ENCODE assay signal across 19 cellular contexts in genomic region chr5:159990506-159990905, GRCh38. TPM values are rescaled to one million over a fixed set of nuclear protein-coding genes. Genes with fewer than 3 reads are reported as not detected.
DNase-seq lines count a peak whose midpoint lies in the region; ATAC-seq, FAIRE-seq and TF ChIP-seq lines count a peak whose summit lies in the region.
"Had no signal": no experiment of that assay in that cellular context is flagged by ENCODE, and none has a peak within 500 bp of the region (broad histone marks: within the 10 kb centered on the region; RNA-seq: fewer than 3 reads in every experiment).

No MANE protein-coding gene starts in this region.

- in situ Hi-C loops in Panc1 (cut with HindIII; ENCODE audit: low pct_unique_long_range_greater_than_20kb, low sequenced_read_pairs) = no loop called here

- H3K4me1 ChIP-seq in Panc1 (ENCODE audit: control insufficient read depth, insufficient read depth, low read length) (no peaks in the 10 kb centered on the region), tibial nerve (peaks cover 0 to 9% (median 0%) of the 10 kb centered on the region in 4 donors)

- CTCF ChIA-PET in AG04450 (lab: Charles Lee) = interaction anchor here (1.5 kb wide), 1 partner anchor 547 kb away, joined by 11 read pairs; no protein-coding TSS in a partner anchor
- CTCF ChIA-PET in Panc1 (lab: Charles Lee) = no interaction called here

- H3K27me3 ChIP-seq in AG04450 (ENCODE audit: control insufficient read depth, insufficient read depth, low read length) (peaks cover 7% of the 10 kb centered on the region), Panc1 (ENCODE audit: control insufficient read depth, insufficient read depth, low read length) (no peaks in the 10 kb centered on the region; the same call in 1 of the 2 replicates), tibial nerve (peaks cover 0 to 39% of the 10 kb centered on the region in 2 donors)

- no peak for ATAC-seq in Panc1
- no peak for ATAC-seq in GM18858 (IDR thresholded peaks at IDR 0.05; ENCODE audit: unreplicated experiment)

- TF ChIP-seq EP300 in tibial nerve (IDR thresholded peaks at IDR 0.05) = no peak

- 78 to 79% methylated on average over 2 of the region's 2 CpGs for WGBS in tibial nerve, 2 donors

- H3K27ac ChIP-seq in AG04450 (ENCODE audit: low read depth, low read length) (no peak overlapping the region), Panc1 (ENCODE audit: low read length) (no peak overlapping the region), tibial nerve (no peak overlapping the region)
- H3K27ac ChIP-seq: BLaER1 had no signal

- TF ChIP-seq CTCF in AG04450 (IDR thresholded peaks at IDR 0.05; ENCODE audit: low read depth, low read length) (peak; percentile 31; the same call in 1 of the 2 replicates), Panc1 (IDR thresholded peaks at IDR 0.05) (peak; percentile 28; the same call in 1 of the 2 replicates), tibial nerve (IDR thresholded peaks at IDR 0.05) (no peak)

- intact Hi-C loops in Panc1 (cut with micrococcal nuclease; ENCODE audit: unreplicated experiment) = no loop called here

- no peaks in the 10 kb centered on the region for H3K36me3 ChIP-seq in Panc1 (ENCODE audit: control insufficient read depth, insufficient read depth, low read length)
- H3K36me3 ChIP-seq in tibial nerve = no peaks in the 10 kb centered on the region
- H3K36me3 ChIP-seq: BLaER1 had no signal

- TF ChIP-seq POLR2A in tibial nerve (IDR thresholded peaks at IDR 0.05) = no peak

- H3K4me3 ChIP-seq in AG04450 (ENCODE audit: low read depth, low read length) (no peak overlapping the region), Panc1 (ENCODE audit: low read depth in 2 of 2, low read length in 2 of 2) (no peak overlapping the region), tibial nerve (no peak overlapping the region)
- H3K4me3 ChIP-seq: BLaER1 had no signal

- H3K9me3 ChIP-seq in AG04450 (ENCODE audit: control insufficient read depth, insufficient read depth, low read length) (peaks cover 7% of the 10 kb centered on the region; the same call in 1 of the 2 replicates), Panc1 (ENCODE audit: control insufficient read depth, insufficient read depth, low read depth, low read length) (no peaks in the 10 kb centered on the region), tibial nerve (peaks cover 0 to 18% (median 0%) of the 10 kb centered on the region in 4 donors)

- BruUV-seq in Panc1 (replicated peaks; lab: Mats Ljungman, UMichigan) = no TSS peak

- POLR2A ChIA-PET in AG04450 (lab: Yijun Ruan, JAX) (no interaction called here), Panc1 (lab: Charles Lee) (no interaction called here)

- peak; percentile 36 for FAIRE-seq in G401.6 (lab: Jason Lieb, UNC)
- FAIRE-seq: HTR-8/SVneo, islet of Langerhans had no signal

- DNase-seq in AG04450 (ENCODE audit: low read depth, low spot score) (no peak), Panc1 (ENCODE audit: low read depth, low spot score) (no peak), fibroblast of peridontal ligament (ENCODE audit: extremely low read depth) (peak; percentile 37), tibial nerve (ENCODE audit: low spot score in 2 of 2) (no peak)
- DNase-seq in stimulated activated naive CD4-positive, alpha-beta T cell treated with Interleukin-2 at 50 U/mL for 16 hours (lab: John Stamatoyannopoulos, UW) = no peak
- no peak for DNase-seq in activated CD4-positive, alpha-beta T cell treated with anti-CD3 and anti-CD28 coated beads, Interleukin-2, amount 50 U/mL, for 48 hours
- DNase-seq: activated CD4-positive, alpha-beta T cell treated with anti-CD3 and anti-CD28 coated beads for 4 hours; activated naive CD8-positive, alpha-beta T cell treated with anti-CD3 and anti-CD28 coated beads, Interleukin-2, amount 10 ng/mL, durations not matched to agents 7 days and 5 days; activated T-cell treated with anti-CD3 and anti-CD28 coated beads, Interleukin-2, amount 50 U/mL, for 24 hours; cerebellar nuclear complex; midbrain; NCI-H1048; NCI-H226; stimulated activated CD4-positive, alpha-beta T cell treated with anti-CD3 and anti-CD28 coated beads, Interleukin-12 subunit alpha, Interleukin-12 subunit beta, amount 100 ng/mL, for 4 hours had no signal

RNA-seq across cellular contexts. Expression of gene TTC1, which starts 18.4 kb away (rescaled TPM):
- 44.5 and 53.7 TPM in 2 replicates for polyA plus RNA-seq in AG04450 (2011; rRNA removed)
- 26.8 and 27.4 TPM in 2 replicates for polyA minus RNA-seq in AG04450 (2011; rRNA and poly(A)+ RNA removed)
- total RNA-seq in Panc1 (2021; ENCODE audit: unreplicated experiment) = 67.6 TPM
- polyA plus RNA-seq in Panc1 (2012; ENCODE audit: insufficient read length) = 67.7 TPM
- total RNA-seq in tibial nerve = 10 to 100 TPM; 27.6 to 40.4 (median 36.9) TPM

Comparison
In these comparisons a context has a peak if more than half of its experiments do, and no peak if none do; other contexts are left out.
1. CTCF ChIP-seq: peak in AG04450 (single experiment) and Panc1 (single experiment); none in tibial nerve (0 of 5).